ENCODE assay signal across 24 cellular contexts in the genomic region with DNA sequence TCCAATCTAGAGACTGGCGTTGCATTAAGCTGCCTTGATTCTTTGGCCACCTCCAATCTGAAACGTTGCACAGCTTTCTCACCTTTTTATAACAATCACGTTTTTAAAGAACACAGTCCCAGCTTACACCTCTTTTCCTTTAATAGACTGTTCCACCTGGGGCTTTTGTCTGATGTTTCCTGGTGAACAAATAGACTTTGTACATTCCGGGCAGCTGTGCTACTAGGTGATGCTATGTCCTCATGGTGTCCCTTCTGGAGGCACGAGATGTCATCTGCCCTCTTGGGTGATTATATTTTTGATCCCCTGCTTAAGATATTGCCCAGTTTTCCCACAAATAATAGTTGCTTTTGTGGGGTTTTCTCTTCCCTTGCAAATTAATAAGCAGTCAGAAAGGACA.
"Had no signal": no experiment of that assay in that cellular context is flagged by ENCODE, and none has a peak within 500 bp of the region (broad histone marks: within the 10 kb centered on the region; RNA-seq: fewer than 3 reads in every experiment).

No MANE protein-coding gene starts in this region.

- DNase-seq: activated CD4-positive, alpha-beta memory T cell treated with anti-CD3 and anti-CD28 coated beads for 36 hours; activated CD4-positive, alpha-beta T cell treated with anti-CD3 and anti-CD28 coated beads, Interleukin-2, amount 10 ng/mL, durations not matched to agents 7 days and 5 days; activated CD4-positive, CD25-positive, alpha-beta regulatory T cell; activated CD8-positive, alpha-beta memory T cell treated with anti-CD3 and anti-CD28 coated beads for 24 hours; activated effector memory CD4-positive, alpha-beta T cell treated with anti-CD3 and anti-CD28 coated beads, Interleukin-2, amount 50 U/mL, for 16 hours; activated naive CD4-positive, alpha-beta T cell treated with Interleukin-2 at 50 U/mL for 16 hours; activated naive CD8-positive, alpha-beta T cell treated with anti-CD3 and anti-CD28 coated beads, Interleukin-2, amount 50 U/mL, for 24 hours; activated T-cell treated with anti-CD3 and anti-CD28 coated beads, Interleukin-2, amount 50 U/mL, for 4 hours; amniotic stem cell; body of pancreas; central memory CD4-positive, alpha-beta T cell; Kasumi-1; KBM-7; NCI-H1417; NCI-H1694 treated with DMSO at 0.1 percent for 48 hours; NCI-H2029 treated with DMSO at 0.1 percent for 48 hours; NCI-H446; NCI-H524; PC-3; SHP77; T-helper 17 cell; T-helper 9 cell had no signal

- ATAC-seq: activated naive CD4-positive, alpha-beta T cell treated with anti-CD3 and anti-CD28 coated beads, Interleukin-2, amount 50 U/mL, for 72 hours; activated naive CD8-positive, alpha-beta T cell treated with anti-CD3 and anti-CD28 coated beads, Interleukin-2, amount 50 U/mL, for 24 hours; activated T-cell treated with anti-CD3 and anti-CD28 coated beads, Interleukin-2, amount 50 U/mL, for 4 hours; body of pancreas; PC-3; SK-N-SH treated with all-trans-retinoic acid at 6 μM for 48 hours; T-helper 17 cell had no signal
